ENCODE assay signal across 2 cellular contexts in the genomic region with DNA sequence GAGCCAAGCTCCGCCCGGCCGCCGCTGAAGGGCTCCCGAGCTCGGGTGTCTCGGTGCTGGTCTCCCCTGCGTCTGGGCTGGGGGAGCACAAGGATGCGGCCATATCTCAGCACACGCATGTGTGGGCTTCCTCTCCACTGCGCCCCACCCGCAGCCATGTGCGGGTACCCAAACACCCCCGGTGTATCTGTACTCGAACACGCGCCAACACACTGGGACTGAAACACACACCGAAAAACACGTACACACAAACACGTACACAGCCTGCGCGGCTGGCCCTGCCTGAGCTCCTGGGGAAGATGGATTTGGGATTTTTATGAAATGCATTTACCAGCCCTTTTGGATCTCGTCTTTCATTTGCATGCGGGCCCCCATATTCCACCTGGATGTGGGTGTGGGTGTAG.
A peak's percentile ranks its signal among the peaks of the same experiment; 100 is the strongest.
TF ChIP-seq lines count a peak whose summit lies in the region.

No MANE protein-coding gene starts in this region.

TF ChIP-seq in IMR-90, 13 proteins besides CTCF, POLR2A, EP300 and RAD21:
- TF ChIP-seq SMC3 (IDR thresholded peaks at IDR 0.05; ENCODE audit: low read depth, low read length) (no peak), CEBPB (IDR thresholded peaks at IDR 0.05; ENCODE audit: low read depth, low read length) (no peak), MXI1 (IDR thresholded peaks at IDR 0.05; ENCODE audit: borderline replicate concordance, low read depth, low read length) (0 out of 2 replicates have a peak, but pooled peaks have one; percentile 4), MAFK (IDR thresholded peaks at IDR 0.05; ENCODE audit: low read depth, low read length) (no peak), FOS (IDR thresholded peaks at IDR 0.05; ENCODE audit: low read depth, low read length) (no peak), CHD1 (IDR thresholded peaks at IDR 0.05; ENCODE audit: low read depth, low read length) (no peak; the same call in 1 of the 2 replicates), BHLHE40 (IDR thresholded peaks at IDR 0.05; ENCODE audit: low read depth, low read length) (no peak), NFE2L2 (IDR thresholded peaks at IDR 0.05; ENCODE audit: low read depth, low read length) (no peak), RFX5 (IDR thresholded peaks at IDR 0.05; ENCODE audit: low read depth, low read length) (no peak)
- TF ChIP-seq, protein P1, sequence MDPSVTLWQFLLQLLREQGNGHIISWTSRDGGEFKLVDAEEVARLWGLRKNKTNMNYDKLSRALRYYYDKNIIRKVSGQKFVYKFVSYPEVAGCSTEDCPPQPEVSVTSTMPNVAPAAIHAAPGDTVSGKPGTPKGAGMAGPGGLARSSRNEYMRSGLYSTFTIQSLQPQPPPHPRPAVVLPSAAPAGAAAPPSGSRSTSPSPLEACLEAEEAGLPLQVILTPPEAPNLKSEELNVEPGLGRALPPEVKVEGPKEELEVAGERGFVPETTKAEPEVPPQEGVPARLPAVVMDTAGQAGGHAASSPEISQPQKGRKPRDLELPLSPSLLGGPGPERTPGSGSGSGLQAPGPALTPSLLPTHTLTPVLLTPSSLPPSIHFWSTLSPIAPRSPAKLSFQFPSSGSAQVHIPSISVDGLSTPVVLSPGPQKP (IDR thresholded peaks at IDR 0.05; ENCODE audit: borderline replicate concordance, low read depth, low read length), result no peak
- TF ChIP-seq, protein P2, sequence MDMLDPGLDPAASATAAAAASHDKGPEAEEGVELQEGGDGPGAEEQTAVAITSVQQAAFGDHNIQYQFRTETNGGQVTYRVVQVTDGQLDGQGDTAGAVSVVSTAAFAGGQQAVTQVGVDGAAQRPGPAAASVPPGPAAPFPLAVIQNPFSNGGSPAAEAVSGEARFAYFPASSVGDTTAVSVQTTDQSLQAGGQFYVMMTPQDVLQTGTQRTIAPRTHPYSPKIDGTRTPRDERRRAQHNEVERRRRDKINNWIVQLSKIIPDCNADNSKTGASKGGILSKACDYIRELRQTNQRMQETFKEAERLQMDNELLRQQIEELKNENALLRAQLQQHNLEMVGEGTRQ (IDR thresholded peaks at IDR 0.05; ENCODE audit: low read depth, low read length), result peak; percentile 82

TF ChIP-seq in endothelial cell of umbilical vein, 7 proteins besides CTCF, POLR2A, EP300 and RAD21:
- no peak for TF ChIP-seq POLR2AphosphoS5 (IDR thresholded peaks at IDR 0.05; ENCODE audit: insufficient read depth, low read depth, low read length)
- TF ChIP-seq EZH2 (IDR thresholded peaks at IDR 0.05; ENCODE audit: borderline replicate concordance, low read depth, low read length, severe bottlenecking), result peak; percentile 63
- TF ChIP-seq, protein P3, sequence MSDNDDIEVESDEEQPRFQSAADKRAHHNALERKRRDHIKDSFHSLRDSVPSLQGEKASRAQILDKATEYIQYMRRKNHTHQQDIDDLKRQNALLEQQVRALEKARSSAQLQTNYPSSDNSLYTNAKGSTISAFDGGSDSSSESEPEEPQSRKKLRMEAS (IDR thresholded peaks at IDR 0.05; ENCODE audit: insufficient read depth, insufficient read length), result no peak
